ENCODE assay signal across 1 cellular context in genomic region chr7:139842414-139843210, GRCh38.
TF ChIP-seq lines count a peak whose summit lies in the region.

No MANE protein-coding gene starts in this region.

TF ChIP-seq in SK-N-SH, 30 proteins besides CTCF, POLR2A, EP300 and RAD21 (continued from another document):
- TF ChIP-seq CHD2 (IDR thresholded peaks at IDR 0.05; ENCODE audit: low read length, partially characterized antibody) (no peak), IRF3 (IDR thresholded peaks at IDR 0.05; ENCODE audit: low read depth, low read length) (no peak), EZH2phosphoT487 (IDR thresholded peaks at IDR 0.05; ENCODE audit: borderline replicate concordance, low read depth) (no peak), MEF2A (IDR thresholded peaks at IDR 0.05; ENCODE audit: borderline replicate concordance, low read depth) (no peak), GATA2 (CRISPR knock-in tag; IDR thresholded peaks at IDR 0.05) (no peak)
TF ChIP-seq in SK-N-SH: peak in this region for 0.
